Comparison of ENCODE assay signal across 2 cellular contexts in the genomic region with DNA sequence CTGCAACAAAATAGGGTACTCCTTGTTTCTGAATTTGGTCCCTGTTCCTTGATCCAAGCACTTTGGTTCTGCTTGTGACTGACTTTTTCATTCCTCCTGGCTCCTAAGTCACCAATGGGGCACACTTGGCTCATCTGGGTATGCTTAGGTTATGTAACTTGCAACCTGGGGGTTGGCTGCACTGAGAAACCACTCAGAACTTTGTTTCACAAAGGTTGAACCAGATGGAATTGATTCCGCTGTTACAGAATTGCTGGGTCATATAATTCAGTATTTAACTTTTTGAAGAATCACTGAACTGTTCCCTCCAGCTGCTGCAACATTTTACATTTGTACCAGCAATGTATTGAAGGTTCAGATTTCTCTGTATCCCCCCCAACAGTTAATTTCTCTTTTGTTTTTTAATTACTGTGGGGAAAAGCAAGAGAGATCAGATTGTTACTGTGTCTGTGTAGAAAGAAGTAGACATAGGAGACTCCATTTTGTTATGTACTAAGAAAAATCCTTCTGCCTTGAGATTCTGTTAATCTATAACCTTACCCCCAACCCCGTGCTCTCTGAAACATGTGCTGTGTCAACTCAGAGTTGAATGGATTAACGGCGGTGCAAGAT.
TF ChIP-seq lines count a peak whose summit lies in the region.

No MANE protein-coding gene starts in this region.

TF ChIP-seq in H1, 55 proteins besides CTCF, POLR2A, EP300 and RAD21:
- TF ChIP-seq RNF2 (IDR thresholded peaks at IDR 0.05; ENCODE audit: borderline replicate concordance, low read depth, low read length, missing control alignments, poor library complexity, severe bottlenecking) = no peak
- TF ChIP-seq TBP (IDR thresholded peaks at IDR 0.05; ENCODE audit: low read depth, low read length) = 0 out of 2 replicates have a peak, but pooled peaks have one; percentile 18

TF ChIP-seq in HepG2, 621 proteins besides CTCF, POLR2A, EP300 and RAD21:
- no peak for TF ChIP-seq FOXK1 (CRISPR knock-in tag; IDR thresholded peaks at IDR 0.05; ENCODE audit: borderline replicate concordance, low read depth)
- TF ChIP-seq IKZF4 (CRISPR knock-in tag; IDR thresholded peaks at IDR 0.05; ENCODE audit: borderline replicate concordance, low read depth, not compliant biosample characterization) = no peak
- no peak for TF ChIP-seq ZNF260 (CRISPR knock-in tag; IDR thresholded peaks at IDR 0.05; ENCODE audit: borderline replicate concordance, low read depth)
- TF ChIP-seq, protein P1, sequence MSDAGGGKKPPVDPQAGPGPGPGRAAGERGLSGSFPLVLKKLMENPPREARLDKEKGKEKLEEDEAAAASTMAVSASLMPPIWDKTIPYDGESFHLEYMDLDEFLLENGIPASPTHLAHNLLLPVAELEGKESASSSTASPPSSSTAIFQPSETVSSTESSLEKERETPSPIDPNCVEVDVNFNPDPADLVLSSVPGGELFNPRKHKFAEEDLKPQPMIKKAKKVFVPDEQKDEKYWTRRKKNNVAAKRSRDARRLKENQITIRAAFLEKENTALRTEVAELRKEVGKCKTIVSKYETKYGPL (CRISPR knock-in tag; IDR thresholded peaks at IDR 0.05) = peak; percentile 55; the same call in 1 of the 2 replicates
- TF ChIP-seq NFRKB (IDR thresholded peaks at IDR 0.05) = no peak
- TF ChIP-seq ZNF382 (CRISPR knock-in tag; IDR thresholded peaks at IDR 0.05; ENCODE audit: borderline replicate concordance) = no peak
